14 cellular contexts compared by ENCODE assay signal in genomic region chr14:100665518-100666032, GRCh38.
A peak's percentile ranks its signal among the peaks of the same experiment; 100 is the strongest.
DNase-seq lines count a peak whose midpoint lies in the region; ATAC-seq, FAIRE-seq and TF ChIP-seq lines count a peak whose summit lies in the region.
"Had no signal": no experiment of that assay in that cellular context is flagged by ENCODE, and none has a peak within 500 bp of the region (broad histone marks: within the 10 kb centered on the region; RNA-seq: fewer than 3 reads in every experiment).

No MANE protein-coding gene starts in this region.

- no peaks in the 10 kb centered on the region for H3K79me2 ChIP-seq in HepG2 (ENCODE audit: insufficient read depth, low read length)

- H2AFZ ChIP-seq in HepG2 (ENCODE audit: low read length) = no peak overlapping the region

- CTCF ChIA-PET in HepG2 (lab: Yijun Ruan, JAX; ENCODE audit: low intra/inter-chr PET ratio, low total read pairs) = no interaction called here

- DNase-seq in NCI-H69 (lab: John Stamatoyannopoulos, UW) (peak; percentile 50), bronchial epithelial cell (ENCODE audit: low read depth) (peak; percentile 43), HepG2 (ENCODE audit: low spot score) (no peak), spleen (no peak), EL (no peak)
- no peak for DNase-seq in activated T-cell treated with anti-CD3 and anti-CD28 coated beads, Interleukin-2, amount 50 U/mL, for 48 hours
- DNase-seq: activated CD8-positive, alpha-beta T cell treated with anti-CD3 and anti-CD28 coated beads for 36 hours; activated naive CD4-positive, alpha-beta T cell treated with Interleukin-2 at 50 U/mL for 16 hours; cerebellar nuclear complex; immature natural killer cell; naive thymus-derived CD8-positive, alpha-beta T cell; stimulated activated CD4-positive, alpha-beta T cell treated with anti-CD3 and anti-CD28 coated beads, Interleukin-12 subunit alpha, Interleukin-12 subunit beta, amount 100 ng/mL, for 4 hours had no signal

- FAIRE-seq in bronchial epithelial cell (lab: Jason Lieb, UNC) (no peak), HepG2 (lab: Jason Lieb, UNC) (no peak)

- H3K9ac ChIP-seq in HepG2 (ENCODE audit: insufficient read depth, low read depth, low read length) = no peak overlapping the region; the same call in 1 of the 2 replicates

- WGBS in HepG2 (ENCODE audit: low lambda C conversion rate) = 42% methylated on average over 8 of the region's 11 CpGs
- 64 to 77% (median 68%) methylated on average over 11 of the region's 11 CpGs for WGBS in spleen, 5 donors

- TF ChIP-seq POLR2A in HepG2 (IDR thresholded peaks at IDR 0.05; ENCODE audit: insufficient read depth in 1 of 2, low read depth in 2 of 2, low read length in 2 of 2) (no peak), spleen (IDR thresholded peaks at IDR 0.05) (no peak)

- POLR2A ChIA-PET in HepG2 (lab: Yijun Ruan, JAX) = interaction anchor here (1.5 to 2.3 kb wide), 7 partner anchors 12 to 151 kb away, joined by 3 to 27 read pairs (median 7); no protein-coding TSS in a partner anchor

- no TSS peak for BruUV-seq in HepG2 (replicated peaks; lab: Mats Ljungman, UMichigan)

- H3K4me1 ChIP-seq in HepG2 (ENCODE audit: insufficient read depth, low read length) (peaks cover 89% of the 10 kb centered on the region), spleen (peaks cover 6 to 92% (median 44%) of the 10 kb centered on the region in 6 donors)

- no peak; the same call in 2 of the 3 replicates for ATAC-seq in HepG2
- no peak for ATAC-seq in GM21360 (IDR thresholded peaks at IDR 0.05; ENCODE audit: unreplicated experiment)
- no peak for ATAC-seq in GM18520 (IDR thresholded peaks at IDR 0.05; ENCODE audit: unreplicated experiment)
- ATAC-seq: activated CD8-positive, alpha-beta T cell treated with anti-CD3 and anti-CD28 coated beads for 36 hours; naive thymus-derived CD8-positive, alpha-beta T cell had no signal

- no peak for TF ChIP-seq CTCF in bronchial epithelial cell (IDR thresholded peaks at IDR 0.05; ENCODE audit: insufficient read depth, low read length, severe bottlenecking)
- TF ChIP-seq CTCF in HepG2 (CRISPR knock-in tag; IDR thresholded peaks at IDR 0.05) = no peak
- TF ChIP-seq CTCF in spleen (IDR thresholded peaks at IDR 0.05 in 8 of 11, conservative IDR thresholded peaks at IDR 0.05 in 3 of 11) = no peak

- H3K4me3 ChIP-seq in bronchial epithelial cell (ENCODE audit: low read depth, low read length) (no peak overlapping the region), HepG2 (replicated peaks in 1 of 3; ENCODE audit: insufficient read depth in 1 of 3, low read depth in 2 of 3, low read length in 3 of 3) (no peak overlapping the region), spleen (no peak overlapping the region)

- in situ Hi-C loops in HepG2 (cut with HindIII; ENCODE audit: extremely low pct_ligation_motif_present, low pct_unique_long_range_greater_than_20kb) = loop anchor here (5.0 to 10.0 kb wide), 2 partner anchors 149 to 232 kb away; no protein-coding TSS in a partner anchor

- H3K27me3 ChIP-seq in bronchial epithelial cell (ENCODE audit: control insufficient read depth, insufficient read depth, low read length) (peaks cover 28% of the 10 kb centered on the region), HepG2 (ENCODE audit: control insufficient read depth in 1 of 2, insufficient read depth in 2 of 2, low read length in 2 of 2) (no peaks in the 10 kb centered on the region), spleen (replicated peaks in 1 of 7) (peaks cover 0 to 30% (median 0%) of the 10 kb centered on the region in 7 donors)

- peak overlapping the region; percentile 37 for H3K4me2 ChIP-seq in HepG2 (ENCODE audit: low read depth, low read length)

- TF ChIP-seq EP300 in HepG2 (IDR thresholded peaks at IDR 0.05; ENCODE audit: low read depth in 2 of 2, low read length in 2 of 2) (peak in 1 of 2 experiments; percentile 24; a peak in 1 of 4 replicates), HepG2 (CRISPR knock-in tag; IDR thresholded peaks at IDR 0.05; ENCODE audit: borderline replicate concordance) (no peak)

- TF ChIP-seq RAD21 in HepG2 (CRISPR knock-in tag; IDR thresholded peaks at IDR 0.05) = no peak

- intact Hi-C loops in HepG2 (cut with micrococcal nuclease; ENCODE audit: unreplicated experiment) (loop anchor here (5.0 to 10.0 kb wide), 3 partner anchors 149 to 969 kb away; no protein-coding TSS in a partner anchor), spleen (cut with DNase I; ENCODE audit: low total_unique reads) (loop anchor here (10.0 kb wide), 1 partner anchor 179 kb away; no protein-coding TSS in a partner anchor)

- H3K27ac ChIP-seq in HepG2 (ENCODE audit: extremely low read length, insufficient read depth, low read length) (no peak overlapping the region), spleen (peak overlapping the region in 7 of 8 donors; percentile 22 to 74 (median 61))

- no peaks in the 10 kb centered on the region for H4K20me1 ChIP-seq in HepG2 (ENCODE audit: insufficient read depth, low read length)

- H3K9me3 ChIP-seq in HepG2 (ENCODE audit: low read length) (no peaks in the 10 kb centered on the region), spleen (no peaks in the 10 kb centered on the region)

- H3K36me3 ChIP-seq in bronchial epithelial cell (ENCODE audit: control insufficient read depth, insufficient read depth, low read length) = no peaks in the 10 kb centered on the region
- no peaks in the 10 kb centered on the region for H3K36me3 ChIP-seq in HepG2 (replicated peaks in 1 of 2; ENCODE audit: control insufficient read depth in 1 of 2, insufficient read depth in 2 of 2, low read length in 2 of 2)
- H3K36me3 ChIP-seq in spleen = no peaks in the 10 kb centered on the region

TF ChIP-seq in HepG2, 621 proteins besides CTCF, POLR2A, EP300 and RAD21 (continues in another document):
- TF ChIP-seq RCOR2 (CRISPR knock-in tag; IDR thresholded peaks at IDR 0.05) = peak; percentile 86
- TF ChIP-seq HDAC1 (CRISPR knock-in tag; IDR thresholded peaks at IDR 0.05) = peak; percentile 46; the same call in 1 of the 2 replicates
- TF ChIP-seq MED1 (CRISPR knock-in tag; IDR thresholded peaks at IDR 0.05) = peak; percentile 44; the same call in 1 of the 2 replicates
- peak; percentile 74 for TF ChIP-seq HDAC2 (CRISPR knock-in tag; IDR thresholded peaks at IDR 0.05)
- peak; percentile 18; the same call in 1 of the 2 replicates for TF ChIP-seq ZMYM2 (CRISPR knock-in tag; IDR thresholded peaks at IDR 0.05)
- no peak for TF ChIP-seq CREM (IDR thresholded peaks at IDR 0.05)
- TF ChIP-seq CREM (CRISPR knock-in tag; IDR thresholded peaks at IDR 0.05) = no peak
- TF ChIP-seq, protein P1, sequence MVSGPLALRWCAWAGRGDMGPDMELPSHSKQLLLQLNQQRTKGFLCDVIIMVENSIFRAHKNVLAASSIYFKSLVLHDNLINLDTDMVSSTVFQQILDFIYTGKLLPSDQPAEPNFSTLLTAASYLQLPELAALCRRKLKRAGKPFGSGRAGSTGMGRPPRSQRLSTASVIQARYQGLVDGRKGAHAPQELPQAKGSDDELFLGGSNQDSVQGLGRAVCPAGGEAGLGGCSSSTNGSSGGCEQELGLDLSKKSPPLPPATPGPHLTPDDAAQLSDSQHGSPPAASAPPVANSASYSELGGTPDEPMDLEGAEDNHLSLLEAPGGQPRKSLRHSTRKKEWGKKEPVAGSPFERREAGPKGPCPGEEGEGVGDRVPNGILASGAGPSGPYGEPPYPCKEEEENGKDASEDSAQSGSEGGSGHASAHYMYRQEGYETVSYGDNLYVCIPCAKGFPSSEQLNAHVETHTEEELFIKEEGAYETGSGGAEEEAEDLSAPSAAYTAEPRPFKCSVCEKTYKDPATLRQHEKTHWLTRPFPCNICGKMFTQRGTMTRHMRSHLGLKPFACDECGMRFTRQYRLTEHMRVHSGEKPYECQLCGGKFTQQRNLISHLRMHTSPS (CRISPR knock-in tag; IDR thresholded peaks at IDR 0.05; ENCODE audit: low read depth) = peak; percentile 98
- TF ChIP-seq ZNF749 (CRISPR knock-in tag; IDR thresholded peaks at IDR 0.05; ENCODE audit: borderline replicate concordance) = 0 out of 2 replicates have a peak, but pooled peaks have one; percentile 39
- TF ChIP-seq ZNF687 (CRISPR knock-in tag; IDR thresholded peaks at IDR 0.05) = peak; percentile 82
- peak; percentile 33; the same call in 1 of the 2 replicates for TF ChIP-seq FOXA3 (CRISPR knock-in tag; IDR thresholded peaks at IDR 0.05)
- TF ChIP-seq RARA (CRISPR knock-in tag; IDR thresholded peaks at IDR 0.05) = 0 out of 2 replicates have a peak, but pooled peaks have one; percentile 8
- no peak for TF ChIP-seq HES4 (CRISPR knock-in tag; IDR thresholded peaks at IDR 0.05; ENCODE audit: borderline replicate concordance)
- TF ChIP-seq MTA1 (CRISPR knock-in tag; IDR thresholded peaks at IDR 0.05; ENCODE audit: borderline replicate concordance) = peak; percentile 88

Comparison
In these comparisons a context has a peak if more than half of its experiments do, and no peak if none do; other contexts are left out.
1. DNase-seq: peak in NCI-H69 (single experiment) and bronchial epithelial cell (single experiment); none in HepG2 (single experiment), spleen (single experiment), EL (single experiment) and activated T-cell treated with anti-CD3 and anti-CD28 coated beads, Interleukin-2, amount 50 U/mL, for 48 hours (0 of 2).